In the genomic region with DNA sequence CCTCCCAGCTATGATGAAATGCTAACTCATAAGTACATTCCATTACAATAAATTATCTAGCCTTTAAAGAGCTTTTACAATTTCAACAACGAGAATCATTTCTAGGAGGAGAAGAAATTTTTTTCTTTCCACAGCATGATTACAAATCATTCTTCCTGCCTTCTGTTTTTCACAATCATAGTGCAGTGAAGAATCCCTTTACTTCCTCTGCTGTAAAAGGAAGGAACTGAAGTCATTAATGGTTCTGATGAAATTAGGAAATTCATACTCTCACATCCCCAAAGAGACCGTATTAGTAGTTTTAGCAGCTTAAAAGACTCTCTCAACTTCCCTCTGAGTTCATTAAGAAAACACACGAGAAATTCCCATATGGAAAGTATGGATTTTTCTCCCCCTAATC, we compare ENCODE assay signal across 15 cellular contexts. TPM values are rescaled to one million over a fixed set of nuclear protein-coding genes. Genes with fewer than 3 reads are reported as not detected.
DNase-seq lines count a peak whose midpoint lies in the region; ATAC-seq and TF ChIP-seq lines count a peak whose summit lies in the region.
"Had no signal": no experiment of that assay in that cellular context is flagged by ENCODE, and none has a peak within 500 bp of the region (broad histone marks: within the 10 kb centered on the region; RNA-seq: fewer than 3 reads in every experiment).

No MANE protein-coding gene starts in this region.

- no peak for TF ChIP-seq CTCF in heart right ventricle (IDR thresholded peaks at IDR 0.05)
- no peak for TF ChIP-seq CTCF in tibial artery (IDR thresholded peaks at IDR 0.05)

- peak; percentile 87 for DNase-seq in CD1c-positive myeloid dendritic cell (ENCODE audit: extremely low spot score)
- DNase-seq in SKM-1 treated with dmso at 0.1 percent for 144 hours (lab: John Stamatoyannopoulos, UW; ENCODE audit: unreplicated experiment), result peak; percentile 32
- no peak for DNase-seq in heart right ventricle
- DNase-seq in tibial artery, result no peak
- no peak for DNase-seq in GDM1 (lab: John Stamatoyannopoulos, UW)
- DNase-seq: activated CD4-positive, alpha-beta memory T cell treated with anti-CD3 and anti-CD28 coated beads for 36 hours; activated naive CD8-positive, alpha-beta T cell treated with anti-CD3 and anti-CD28 coated beads, Interleukin-2, amount 50 U/mL, for 24 hours; COR-L47; erythroblast; left cardiac atrium; SHP77 had no signal

- intact Hi-C loops in heart right ventricle (cut with DNase I) (loop anchor here in 1 of 10 donors (10.0 kb wide), 1 partner anchor 54 kb away; a partner anchor contains a TSS), tibial artery (cut with DNase I; ENCODE audit: low total_unique reads) (no loop called here)

- H3K4me3 ChIP-seq in heart right ventricle (peak overlapping the region in 3 of 10 donors; percentile 1 to 10 (median 3)), rectal smooth muscle tissue (ENCODE audit: low read length) (peak overlapping the region; percentile 39), tibial artery (no peak overlapping the region)
- H3K4me3 ChIP-seq: K562 had no signal

- H3K27me3 ChIP-seq in heart right ventricle, result no peaks in the 10 kb centered on the region
- no peaks in the 10 kb centered on the region for H3K27me3 ChIP-seq in rectal smooth muscle tissue (ENCODE audit: control insufficient read depth, insufficient read depth, low read length)
- no peaks in the 10 kb centered on the region for H3K27me3 ChIP-seq in tibial artery

- peak overlapping the region; percentile 11 to 84 (median 58) for H3K27ac ChIP-seq in heart right ventricle
- H3K27ac ChIP-seq in rectal smooth muscle tissue (ENCODE audit: low read depth, low read length), result peak overlapping the region; percentile 36
- no peak overlapping the region for H3K27ac ChIP-seq in tibial artery

- 30 to 36% methylated on average over 3 of the region's 3 CpGs for WGBS in heart right ventricle, 2 donors

- H3K9me3 ChIP-seq in heart right ventricle, result no peaks in the 10 kb centered on the region
- no peaks in the 10 kb centered on the region for H3K9me3 ChIP-seq in tibial artery

- H3K36me3 ChIP-seq in heart right ventricle (no peaks in the 10 kb centered on the region), rectal smooth muscle tissue (ENCODE audit: control insufficient read depth, insufficient read depth, low read length) (no peaks in the 10 kb centered on the region), tibial artery (no peaks in the 10 kb centered on the region)

- H3K4me1 ChIP-seq in heart right ventricle (peaks cover 0 to 22% (median 16%) of the 10 kb centered on the region in 9 donors), rectal smooth muscle tissue (ENCODE audit: control insufficient read depth, insufficient read depth, low read length) (no peaks in the 10 kb centered on the region), tibial artery (no peaks in the 10 kb centered on the region)

- ATAC-seq in heart right ventricle, result peak in 7 of 8 donors; percentile 43 to 87 (median 72)
- no peak for ATAC-seq in GM21528 (IDR thresholded peaks at IDR 0.05; ENCODE audit: low FRiP score, unreplicated experiment)
- no peak for ATAC-seq in GM21786 (IDR thresholded peaks at IDR 0.05; ENCODE audit: unreplicated experiment)
- ATAC-seq: activated naive CD8-positive, alpha-beta T cell treated with anti-CD3 and anti-CD28 coated beads, Interleukin-2, amount 50 U/mL, for 24 hours; K562 had no signal

- H3K9ac ChIP-seq in rectal smooth muscle tissue (ENCODE audit: low read length), result no peak overlapping the region

RNA-seq across cellular contexts. Expression of a gene that starts 58.7 kb away (rescaled TPM):
- 10 to 100 TPM in 4 of 10 donors, 1 to 10 TPM in 6; 4.2 to 20.5 (median 9.3) TPM for total RNA-seq in heart right ventricle
- polyA plus RNA-seq in heart right ventricle, result 1 to 10 TPM; 3.6 to 6.0 TPM

Comparison
In these comparisons a context has a peak if more than half of its experiments do, and no peak if none do; other contexts are left out.
1. DNase-seq: peak in CD1c-positive myeloid dendritic cell (single experiment) and SKM-1 treated with dmso at 0.1 percent for 144 hours (single experiment); none in heart right ventricle (0 of 2), tibial artery (0 of 2) and GDM1 (single experiment).
2. ATAC-seq: peak in heart right ventricle (7 of 8); none in GM21528 (single experiment) and GM21786 (single experiment).
3. H3K27ac ChIP-seq: peak in heart right ventricle (10 of 10) and rectal smooth muscle tissue (single experiment); none in tibial artery (0 of 2).